ENCODE assay signal across 1 cellular context in the genomic region with DNA sequence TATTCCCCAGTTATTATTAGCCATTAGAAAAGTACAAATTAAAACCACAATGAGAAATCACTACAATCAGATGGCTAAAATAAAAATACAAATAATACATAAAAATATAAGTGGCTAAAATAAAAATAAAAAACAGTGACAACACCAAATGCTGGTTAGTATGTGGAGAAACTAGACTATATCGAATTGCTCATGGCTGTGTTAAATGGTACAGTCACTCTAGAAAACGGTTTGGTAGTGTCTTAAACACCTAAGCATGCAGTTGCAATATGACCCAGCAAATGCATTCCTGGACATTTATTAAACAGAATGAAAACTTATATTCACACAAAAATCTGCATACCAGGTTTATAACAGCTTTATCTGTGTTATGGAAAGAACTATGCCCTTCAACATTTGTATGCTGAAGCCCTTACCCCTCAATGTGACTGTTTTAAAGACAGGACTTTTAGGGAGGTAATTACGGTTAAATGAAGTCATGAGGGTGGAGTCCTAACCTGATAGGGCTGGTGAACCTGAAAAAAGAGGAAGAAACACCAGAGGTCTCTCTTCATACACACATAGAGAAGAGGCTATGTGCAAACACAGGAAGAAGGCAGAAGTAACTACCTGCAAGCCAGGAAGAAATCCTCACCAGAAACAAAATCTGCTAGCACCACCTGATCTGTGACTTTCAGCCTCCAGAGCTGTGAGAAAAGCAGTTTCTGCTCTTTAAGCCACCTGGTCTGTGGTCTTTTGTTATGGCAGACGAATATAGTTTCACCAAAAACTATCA.
TF ChIP-seq lines count a peak whose summit lies in the region.

No MANE protein-coding gene starts in this region.

TF ChIP-seq in GM12878, 131 proteins besides CTCF, POLR2A, EP300 and RAD21 (continued from another document):
- TF ChIP-seq, protein P1, sequence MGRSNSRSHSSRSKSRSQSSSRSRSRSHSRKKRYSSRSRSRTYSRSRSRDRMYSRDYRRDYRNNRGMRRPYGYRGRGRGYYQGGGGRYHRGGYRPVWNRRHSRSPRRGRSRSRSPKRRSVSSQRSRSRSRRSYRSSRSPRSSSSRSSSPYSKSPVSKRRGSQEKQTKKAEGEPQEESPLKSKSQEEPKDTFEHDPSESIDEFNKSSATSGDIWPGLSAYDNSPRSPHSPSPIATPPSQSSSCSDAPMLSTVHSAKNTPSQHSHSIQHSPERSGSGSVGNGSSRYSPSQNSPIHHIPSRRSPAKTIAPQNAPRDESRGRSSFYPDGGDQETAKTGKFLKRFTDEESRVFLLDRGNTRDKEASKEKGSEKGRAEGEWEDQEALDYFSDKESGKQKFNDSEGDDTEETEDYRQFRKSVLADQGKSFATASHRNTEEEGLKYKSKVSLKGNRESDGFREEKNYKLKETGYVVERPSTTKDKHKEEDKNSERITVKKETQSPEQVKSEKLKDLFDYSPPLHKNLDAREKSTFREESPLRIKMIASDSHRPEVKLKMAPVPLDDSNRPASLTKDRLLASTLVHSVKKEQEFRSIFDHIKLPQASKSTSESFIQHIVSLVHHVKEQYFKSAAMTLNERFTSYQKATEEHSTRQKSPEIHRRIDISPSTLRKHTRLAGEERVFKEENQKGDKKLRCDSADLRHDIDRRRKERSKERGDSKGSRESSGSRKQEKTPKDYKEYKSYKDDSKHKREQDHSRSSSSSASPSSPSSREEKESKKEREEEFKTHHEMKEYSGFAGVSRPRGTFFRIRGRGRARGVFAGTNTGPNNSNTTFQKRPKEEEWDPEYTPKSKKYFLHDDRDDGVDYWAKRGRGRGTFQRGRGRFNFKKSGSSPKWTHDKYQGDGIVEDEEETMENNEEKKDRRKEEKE (IDR thresholded peaks at IDR 0.05): no peak
- TF ChIP-seq, protein P2, sequence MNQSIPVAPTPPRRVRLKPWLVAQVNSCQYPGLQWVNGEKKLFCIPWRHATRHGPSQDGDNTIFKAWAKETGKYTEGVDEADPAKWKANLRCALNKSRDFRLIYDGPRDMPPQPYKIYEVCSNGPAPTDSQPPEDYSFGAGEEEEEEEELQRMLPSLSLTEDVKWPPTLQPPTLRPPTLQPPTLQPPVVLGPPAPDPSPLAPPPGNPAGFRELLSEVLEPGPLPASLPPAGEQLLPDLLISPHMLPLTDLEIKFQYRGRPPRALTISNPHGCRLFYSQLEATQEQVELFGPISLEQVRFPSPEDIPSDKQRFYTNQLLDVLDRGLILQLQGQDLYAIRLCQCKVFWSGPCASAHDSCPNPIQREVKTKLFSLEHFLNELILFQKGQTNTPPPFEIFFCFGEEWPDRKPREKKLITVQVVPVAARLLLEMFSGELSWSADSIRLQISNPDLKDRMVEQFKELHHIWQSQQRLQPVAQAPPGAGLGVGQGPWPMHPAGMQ (IDR thresholded peaks at IDR 0.05; ENCODE audit: borderline replicate concordance): no peak
- TF ChIP-seq SMAD5 (IDR thresholded peaks at IDR 0.05; ENCODE audit: low read depth) (no peak), MYB (IDR thresholded peaks at IDR 0.05; ENCODE audit: borderline replicate concordance, low read depth, low read length) (no peak), KDM1A (IDR thresholded peaks at IDR 0.05; ENCODE audit: borderline replicate concordance) (no peak)
